Comparison of ENCODE assay signal across 26 cellular contexts in the genomic region with DNA sequence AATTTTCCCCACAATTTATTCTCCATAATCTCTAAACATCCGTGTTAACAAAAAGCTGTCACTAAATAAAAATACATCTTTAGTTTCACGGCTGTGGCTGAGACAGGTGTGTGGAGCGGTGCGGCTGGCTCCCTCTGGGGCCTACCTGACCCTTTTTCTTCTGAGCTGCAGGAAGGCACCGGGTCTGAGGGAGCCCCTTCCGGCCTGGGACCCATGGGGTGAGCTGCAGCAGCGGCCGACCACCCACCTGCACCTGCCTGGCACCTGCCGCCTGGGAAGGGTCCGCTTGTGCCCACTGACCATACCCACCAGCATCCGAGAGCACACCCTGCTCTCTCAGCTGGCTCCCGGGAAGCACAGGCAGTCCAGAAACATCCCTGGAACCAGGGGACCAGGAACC. TPM values are rescaled to one million over a fixed set of nuclear protein-coding genes. Genes with fewer than 3 reads are reported as not detected.
"Had no signal": no experiment of that assay in that cellular context is flagged by ENCODE, and none has a peak within 500 bp of the region (broad histone marks: within the 10 kb centered on the region; RNA-seq: fewer than 3 reads in every experiment).

No MANE protein-coding gene starts in this region.

- DNase-seq: activated CD4-positive, alpha-beta T cell treated with anti-CD3 and anti-CD28 coated beads for 36 hours; activated CD8-positive, alpha-beta memory T cell treated with anti-CD3 and anti-CD28 coated beads, Interleukin-2, amount 10 ng/mL, durations not matched to agents 7 days and 5 days; activated CD8-positive, alpha-beta T cell treated with anti-CD3 and anti-CD28 coated beads, Interleukin-2, amount 10 ng/mL, durations not matched to agents 7 days and 5 days; activated naive CD8-positive, alpha-beta T cell treated with anti-CD3 and anti-CD28 coated beads, Interleukin-2, amount 50 U/mL, for 24 hours; activated T-cell treated with anti-CD3 and anti-CD28 coated beads, Interleukin-2, amount 50 U/mL, for 48 hours; amygdala; central memory CD4-positive, alpha-beta T cell; effector CD4-positive, alpha-beta T cell; foreskin keratinocyte; kidney glomerular epithelial cell; nephron progenitor cell; pancreas; stimulated activated CD4-positive, alpha-beta T cell treated with anti-CD3 and anti-CD28 coated beads, Interleukin-1b, Interleukin-23, amount 100 ng/mL, for 48 hours; stimulated activated naive CD4-positive, alpha-beta T cell treated with Interleukin-2 at 50 U/mL for 16 hours; T-helper 2 cell had no signal

- H3K4me3 Mint-ChIP-seq: activated CD4-positive, alpha-beta T cell treated with anti-CD3 and anti-CD28 coated beads for 36 hours; activated CD8-positive, alpha-beta memory T cell treated with anti-CD3 and anti-CD28 coated beads, Interleukin-2, amount 10 ng/mL, durations not matched to agents 7 days and 5 days; activated CD8-positive, alpha-beta T cell treated with anti-CD3 and anti-CD28 coated beads, Interleukin-2, amount 10 ng/mL, durations not matched to agents 7 days and 5 days; activated naive CD4-positive, alpha-beta T cell treated with anti-CD3 and anti-CD28 coated beads, Interleukin-2, amount 50 U/mL, for 24 hours; activated naive CD8-positive, alpha-beta T cell treated with anti-CD3 and anti-CD28 coated beads, Interleukin-2, amount 50 U/mL, for 24 hours; dendritic cell treated with granulocyte-macrophage colony-stimulating factor and Interleukin-4, amounts not matched to agents 40 ng/mL and 50 ng/mL, for 4 days; nephron progenitor cell; WTC11 had no signal

- H3K27me3 Mint-ChIP-seq: activated CD4-positive, alpha-beta T cell treated with anti-CD3 and anti-CD28 coated beads for 36 hours; activated naive CD4-positive, alpha-beta T cell treated with anti-CD3 and anti-CD28 coated beads, Interleukin-2, amount 50 U/mL, for 24 hours; activated naive CD8-positive, alpha-beta T cell treated with anti-CD3 and anti-CD28 coated beads, Interleukin-2, amount 50 U/mL, for 24 hours; dendritic cell treated with granulocyte-macrophage colony-stimulating factor and Interleukin-4, amounts not matched to agents 40 ng/mL and 50 ng/mL, for 4 days had no signal

- H3K4me1 ChIP-seq: foreskin keratinocyte, pancreas had no signal

- H3K4me2 ChIP-seq: smooth muscle cell had no signal

- H3K27me3 ChIP-seq: esophagus muscularis mucosa, foreskin keratinocyte, pancreas, right atrium auricular region, tibial nerve had no signal

- H3K27ac Mint-ChIP-seq: activated CD4-positive, alpha-beta T cell treated with anti-CD3 and anti-CD28 coated beads for 36 hours; activated CD8-positive, alpha-beta memory T cell treated with anti-CD3 and anti-CD28 coated beads, Interleukin-2, amount 10 ng/mL, durations not matched to agents 7 days and 5 days; activated CD8-positive, alpha-beta T cell treated with anti-CD3 and anti-CD28 coated beads, Interleukin-2, amount 10 ng/mL, durations not matched to agents 7 days and 5 days; activated naive CD4-positive, alpha-beta T cell treated with anti-CD3 and anti-CD28 coated beads, Interleukin-2, amount 50 U/mL, for 24 hours; activated naive CD8-positive, alpha-beta T cell treated with anti-CD3 and anti-CD28 coated beads, Interleukin-2, amount 50 U/mL, for 24 hours; activated T-helper 2 cell treated with anti-CD3 and anti-CD28 coated beads, Interferon-gamma antibody, Interleukin-2, Interleukin-4, amounts not matched to agents 10 μg/mL and 5 μg/mL and 100 μg/mL, durations not matched to agents 14 hours and 24 hours and 36 hours; dendritic cell treated with granulocyte-macrophage colony-stimulating factor and Interleukin-4, amounts not matched to agents 40 ng/mL and 50 ng/mL, for 4 days; nephron progenitor cell; WTC11 had no signal

- H3K36me3 ChIP-seq: esophagus muscularis mucosa, pancreas, right atrium auricular region, tibial nerve had no signal

- H3K4me3 ChIP-seq: esophagus muscularis mucosa, pancreas, right atrium auricular region, smooth muscle cell, tibial nerve had no signal

- H3K4me1 Mint-ChIP-seq: activated CD8-positive, alpha-beta memory T cell treated with anti-CD3 and anti-CD28 coated beads, Interleukin-2, amount 10 ng/mL, durations not matched to agents 7 days and 5 days; activated naive CD4-positive, alpha-beta T cell treated with anti-CD3 and anti-CD28 coated beads, Interleukin-2, amount 50 U/mL, for 24 hours; WTC11 had no signal

- H3K36me3 Mint-ChIP-seq: activated CD8-positive, alpha-beta memory T cell treated with anti-CD3 and anti-CD28 coated beads, Interleukin-2, amount 10 ng/mL, durations not matched to agents 7 days and 5 days; activated naive CD4-positive, alpha-beta T cell treated with anti-CD3 and anti-CD28 coated beads, Interleukin-2, amount 50 U/mL, for 24 hours; WTC11 had no signal

- H3K27ac ChIP-seq: esophagus muscularis mucosa, foreskin keratinocyte, pancreas, tibial nerve had no signal

- H3K9me3 ChIP-seq: esophagus muscularis mucosa, pancreas, right atrium auricular region, tibial nerve had no signal

- ATAC-seq: activated CD4-positive, alpha-beta T cell treated with anti-CD3 and anti-CD28 coated beads for 36 hours; activated CD8-positive, alpha-beta memory T cell treated with anti-CD3 and anti-CD28 coated beads, Interleukin-2, amount 10 ng/mL, durations not matched to agents 7 days and 5 days; activated CD8-positive, alpha-beta T cell treated with anti-CD3 and anti-CD28 coated beads, Interleukin-2, amount 10 ng/mL, durations not matched to agents 7 days and 5 days; foreskin keratinocyte; left lobe of liver; pancreas; WTC11 had no signal

- H3K9me3 Mint-ChIP-seq: activated naive CD4-positive, alpha-beta T cell treated with anti-CD3 and anti-CD28 coated beads, Interleukin-2, amount 50 U/mL, for 24 hours; activated naive CD8-positive, alpha-beta T cell treated with anti-CD3 and anti-CD28 coated beads, Interleukin-2, amount 50 U/mL, for 24 hours; activated T-helper 2 cell treated with anti-CD3 and anti-CD28 coated beads, Interferon-gamma antibody, Interleukin-2, Interleukin-4, amounts not matched to agents 10 μg/mL and 5 μg/mL and 100 μg/mL, durations not matched to agents 14 hours and 24 hours and 36 hours; dendritic cell treated with granulocyte-macrophage colony-stimulating factor and Interleukin-4, amounts not matched to agents 40 ng/mL and 50 ng/mL, for 4 days; nephron progenitor cell; WTC11 had no signal

RNA-seq across cellular contexts. Expression of gene FNDC1, which starts 41.5 kb away (rescaled TPM):
- total RNA-seq: activated CD4-positive, alpha-beta T cell treated with anti-CD3 and anti-CD28 coated beads for 36 hours; activated CD8-positive, alpha-beta memory T cell treated with anti-CD3 and anti-CD28 coated beads, Interleukin-2, amount 10 ng/mL, durations not matched to agents 7 days and 5 days; activated CD8-positive, alpha-beta T cell treated with anti-CD3 and anti-CD28 coated beads, Interleukin-2, amount 10 ng/mL, durations not matched to agents 7 days and 5 days; activated T-helper 2 cell treated with anti-CD3 and anti-CD28 coated beads, Interferon-gamma antibody, Interleukin-2, Interleukin-4, amounts not matched to agents 10 μg/mL and 5 μg/mL and 100 μg/mL, durations not matched to agents 14 hours and 24 hours and 36 hours; lung microvascular endothelial cell; pulmonary artery endothelial cell; smooth muscle cell had no signal
